Comparison of ENCODE assay signal across 21 cellular contexts in genomic region chr7:134589491-134589941, GRCh38. TPM values are rescaled to one million over a fixed set of nuclear protein-coding genes. Genes with fewer than 3 reads are reported as not detected.
DNase-seq lines count a peak whose midpoint lies in the region; ATAC-seq and TF ChIP-seq lines count a peak whose summit lies in the region.
"Had no signal": no experiment of that assay in that cellular context is flagged by ENCODE, and none has a peak within 500 bp of the region (broad histone marks: within the 10 kb centered on the region; RNA-seq: fewer than 3 reads in every experiment).

No MANE protein-coding gene starts in this region.

- no peaks in the 10 kb centered on the region for H3K36me3 ChIP-seq in neuronal stem cell (replicated peaks in 1 of 2; ENCODE audit: control insufficient read depth in 2 of 2, insufficient read depth in 2 of 2, low read length in 2 of 2)
- H3K36me3 ChIP-seq: right lobe of liver, vagina, WERI-Rb-1 had no signal

- H3K4me2 ChIP-seq in neuronal stem cell (ENCODE audit: insufficient read depth, low read length, poor library complexity, severe bottlenecking) = no peak overlapping the region

- H3K27ac ChIP-seq in C4-2B (peak overlapping the region; percentile 55), neuronal stem cell (replicated peaks; ENCODE audit: low read length) (no peak overlapping the region)
- H3K27ac ChIP-seq: right lobe of liver, vagina, WERI-Rb-1 had no signal

- no peak overlapping the region for H4K91ac ChIP-seq in neuronal stem cell (ENCODE audit: low read depth, low read length, poor library complexity)

- no peak overlapping the region for H2BK12ac ChIP-seq in neuronal stem cell (ENCODE audit: low read length)

- no peak overlapping the region for H2AK5ac ChIP-seq in neuronal stem cell (ENCODE audit: low read depth, low read length)

- no peak overlapping the region for H3K4ac ChIP-seq in neuronal stem cell (ENCODE audit: low read length)

- no peak overlapping the region for H3K18ac ChIP-seq in neuronal stem cell (ENCODE audit: low read length)

- H2BK5ac ChIP-seq in neuronal stem cell (ENCODE audit: low read length) = no peak overlapping the region

- no peak overlapping the region for H3K9ac ChIP-seq in neuronal stem cell (ENCODE audit: low read depth, low read length, poor library complexity)

- no peak overlapping the region for H2BK120ac ChIP-seq in neuronal stem cell (ENCODE audit: low read depth, low read length)

- H4K8ac ChIP-seq in neuronal stem cell (ENCODE audit: low read depth, low read length) = no peak overlapping the region

- H3K4me3 ChIP-seq in epithelial cell of esophagus (ENCODE audit: low read length) (no peak overlapping the region), neuronal stem cell (ENCODE audit: low read length in 2 of 2) (no peak overlapping the region)
- H3K4me3 ChIP-seq: right lobe of liver, vagina had no signal

- ATAC-seq in GM21723 (IDR thresholded peaks at IDR 0.05; ENCODE audit: unreplicated experiment) (no peak), GM21576 (IDR thresholded peaks at IDR 0.05; ENCODE audit: unreplicated experiment) (no peak)
- ATAC-seq: activated CD8-positive, alpha-beta T cell treated with anti-CD3 and anti-CD28 coated beads, Interleukin-2, amount 10 ng/mL, durations not matched to agents 7 days and 5 days; left cardiac atrium; T-cell had no signal

- H3K27me3 ChIP-seq in neuronal stem cell (ENCODE audit: control insufficient read depth in 3 of 3, insufficient read depth in 3 of 3, low read depth in 1 of 3, low read length in 3 of 3) = no peaks in the 10 kb centered on the region
- H3K27me3 ChIP-seq: right lobe of liver, vagina had no signal

- H3K4me1 ChIP-seq in neuronal stem cell (ENCODE audit: control insufficient read depth in 2 of 2, insufficient read depth in 1 of 2, low read depth in 1 of 2, low read length in 2 of 2) = no peaks in the 10 kb centered on the region

- no peaks in the 10 kb centered on the region for H3K79me1 ChIP-seq in neuronal stem cell (ENCODE audit: low read depth, low read length)

- no CpG with 5 or more reads among the region's 3 CpGs for WGBS in neuronal stem cell (ENCODE audit: extremely low coverage in 2 of 2, insufficient read length in 2 of 2, insufficient replicate concordance in 1 of 2), 2 donors

- no peak overlapping the region for H2BK15ac ChIP-seq in neuronal stem cell (ENCODE audit: low read length)

- peaks cover 0 to 1% of the 10 kb centered on the region in 2 donors for H3K9me3 ChIP-seq in neuronal stem cell (replicated peaks in 1 of 2; ENCODE audit: control insufficient read depth in 2 of 2, insufficient read depth in 1 of 2, low read depth in 1 of 2, low read length in 2 of 2)
- H3K9me3 ChIP-seq: right lobe of liver, vagina had no signal

- DNase-seq in M059J (ENCODE audit: low read depth) (peak; percentile 99), epithelial cell of esophagus (ENCODE audit: low read depth) (peak; percentile 85), neuronal stem cell (ENCODE audit: low spot score) (no peak), HPDE6-E6E7 (ENCODE audit: extremely low spot score) (no peak), NCI-H1417 treated with DMSO at 0.1 percent for 48 hours (lab: John Stamatoyannopoulos, UW) (no peak)
- DNase-seq: activated CD8-positive, alpha-beta T cell treated with anti-CD3 and anti-CD28 coated beads, Interleukin-2, amount 10 ng/mL, durations not matched to agents 7 days and 5 days; activated naive CD8-positive, alpha-beta T cell treated with anti-CD3 and anti-CD28 coated beads, Interleukin-2, amount 10 ng/mL, durations not matched to agents 7 days and 5 days; Caco-2; effector CD4-positive, alpha-beta T cell; Kasumi-1; left cardiac atrium; midbrain; NCI-H1436 treated with DMSO at 0.1 percent for 48 hours; T-cell; WERI-Rb-1 had no signal

- H3K23ac ChIP-seq in neuronal stem cell (ENCODE audit: low read depth, low read length, poor library complexity) = peak overlapping the region; percentile 43

- H3K14ac ChIP-seq in neuronal stem cell (ENCODE audit: low read length) = no peak overlapping the region

- no peak for TF ChIP-seq CTCF in C4-2B (conservative IDR thresholded peaks at IDR 0.05)
- no peak for TF ChIP-seq CTCF in epithelial cell of esophagus (IDR thresholded peaks at IDR 0.05; ENCODE audit: insufficient read depth, low read depth, low read length, missing control alignments)

- H2AFZ ChIP-seq in neuronal stem cell (ENCODE audit: low read length) = no peak overlapping the region

RNA-seq across cellular contexts. Expression of gene AKR1B15, which starts 40.6 kb away (rescaled TPM):
- 0.57 and 1.6 TPM in 2 replicates for total RNA-seq in M059J (2014; rRNA removed; shearing (Covaris generic))
- not detected for polyA plus RNA-seq in neuronal stem cell (2013, experiment 1 of 2)
- not detected for polyA plus RNA-seq in neuronal stem cell (2013, experiment 2 of 2)
- total RNA-seq: activated CD8-positive, alpha-beta T cell treated with anti-CD3 and anti-CD28 coated beads, Interleukin-2, amount 10 ng/mL, durations not matched to agents 7 days and 5 days; activated naive CD8-positive, alpha-beta T cell treated with anti-CD3 and anti-CD28 coated beads, Interleukin-2, amount 10 ng/mL, durations not matched to agents 7 days and 5 days; Caco-2; cardiac septum; T-cell had no signal

RNA-seq across cellular contexts. Expression of gene BPGM, which starts 57.1 kb away (rescaled TPM):
- 36.4 and 39.6 TPM in 2 replicates for total RNA-seq in M059J (2014; rRNA removed; shearing (Covaris generic))
- polyA plus RNA-seq in neuronal stem cell (2013, experiment 1 of 2) = 22.7 TPM
- 21.8 TPM for polyA plus RNA-seq in neuronal stem cell (2013, experiment 2 of 2)

Comparison
In these comparisons a context has a peak if more than half of its experiments do, and no peak if none do; other contexts are left out.
1. DNase-seq: peak in M059J (single experiment) and epithelial cell of esophagus (single experiment); none in neuronal stem cell (single experiment), HPDE6-E6E7 (single experiment) and NCI-H1417 treated with DMSO at 0.1 percent for 48 hours (single experiment).